Comparison of ENCODE assay signal across 15 cellular contexts in the genomic region with DNA sequence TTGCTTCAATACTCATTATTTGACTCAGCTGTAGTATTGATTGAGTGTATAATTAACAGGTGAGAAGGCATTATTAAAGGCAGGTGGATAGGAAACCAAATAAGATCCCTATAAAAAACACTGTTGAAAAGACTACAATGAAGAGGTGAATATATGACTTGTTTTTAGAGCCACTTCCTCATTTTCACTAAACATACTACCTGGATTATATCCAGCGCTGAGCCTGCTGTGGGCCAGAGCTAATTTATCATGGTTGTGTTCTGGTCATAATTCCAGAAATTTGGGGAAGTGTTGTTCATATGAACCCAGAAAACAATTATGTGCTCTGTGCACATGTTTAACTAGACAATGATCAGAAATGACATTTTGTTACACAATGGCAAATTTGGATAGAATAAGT.
"Had no signal": no experiment of that assay in that cellular context is flagged by ENCODE, and none has a peak within 500 bp of the region (broad histone marks: within the 10 kb centered on the region; RNA-seq: fewer than 3 reads in every experiment).

No MANE protein-coding gene starts in this region.

- H3K9me3 ChIP-seq: adrenal gland, colonic mucosa, ovary, testis had no signal

- H3K27ac Mint-ChIP-seq: stimulated activated naive CD8-positive, alpha-beta T cell treated with anti-CD3 and anti-CD28 coated beads, Interleukin-15, amount 100 ng/mL, for 72 hours had no signal

- H3K27me3 Mint-ChIP-seq: stimulated activated naive CD8-positive, alpha-beta T cell treated with anti-CD3 and anti-CD28 coated beads, Interleukin-15, amount 100 ng/mL, for 72 hours had no signal

- H3K4me3 Mint-ChIP-seq: neural crest cell; stimulated activated naive CD8-positive, alpha-beta T cell treated with anti-CD3 and anti-CD28 coated beads, Interleukin-15, amount 100 ng/mL, for 72 hours had no signal

- DNase-seq: activated CD4-positive, alpha-beta T cell treated with anti-CD3 and anti-CD28 coated beads, Interleukin-2, amount 50 U/mL, for 4 hours; activated CD4-positive, CD25-positive, alpha-beta regulatory T cell treated with anti-CD3 and anti-CD28 coated beads, Interleukin-2, amount 50 U/mL, for 72 hours; activated naive CD4-positive, alpha-beta T cell treated with anti-CD3 and anti-CD28 coated beads, Interleukin-2, amount 50 U/mL, for 16 hours; activated T-cell treated with anti-CD3 and anti-CD28 coated beads, Interleukin-2, amount 50 U/mL, for 1 hour; adrenal gland; caudate nucleus; colonic mucosa; effector CD8-positive, alpha-beta T cell; hypothalamus; kidney glomerular epithelial cell; ovary; stimulated activated CD4-positive, alpha-beta T cell treated with anti-CD3 and anti-CD28 coated beads, Interleukin-4, amount 100 ng/mL, for 1 hour; stimulated activated naive CD8-positive, alpha-beta T cell treated with anti-CD3 and anti-CD28 coated beads, Interleukin-15, amount 100 ng/mL, for 72 hours; testis had no signal

- H3K4me1 Mint-ChIP-seq: neural crest cell; stimulated activated naive CD8-positive, alpha-beta T cell treated with anti-CD3 and anti-CD28 coated beads, Interleukin-15, amount 100 ng/mL, for 72 hours had no signal

- ATAC-seq: stimulated activated naive CD8-positive, alpha-beta T cell treated with anti-CD3 and anti-CD28 coated beads, Interleukin-15, amount 100 ng/mL, for 72 hours had no signal
